ENCODE assay signal across 7 cellular contexts in genomic region chr6:2634151-2634964, GRCh38.
DNase-seq lines count a peak whose midpoint lies in the region; ATAC-seq, FAIRE-seq and TF ChIP-seq lines count a peak whose summit lies in the region.

No MANE protein-coding gene starts in this region.

- H3K4me1 ChIP-seq in colonic mucosa, result no peaks in the 10 kb centered on the region

- H3K27ac ChIP-seq in colonic mucosa, result no peak overlapping the region

- H3K36me3 ChIP-seq in colonic mucosa, result no peaks in the 10 kb centered on the region

- peak overlapping the region; percentile 46 for H3K4me3 ChIP-seq in colonic mucosa

- ATAC-seq in HG03175 (IDR thresholded peaks at IDR 0.05; ENCODE audit: unreplicated experiment), result peak; percentile 76
- ATAC-seq in left colon, result peak; percentile 98

- no peaks in the 10 kb centered on the region for H3K9me3 ChIP-seq in colonic mucosa

- TF ChIP-seq POLR2A in GM12891 (IDR thresholded peaks at IDR 0.05; ENCODE audit: low read depth, low read length), result no peak

- DNase-seq in GM12891 (ENCODE audit: insufficient read length, low spot score), result peak; percentile 86
- peak; percentile 43 for DNase-seq in NCI-H446 treated with DMSO at 0.1 percent for 48 hours (lab: John Stamatoyannopoulos, UW)
- DNase-seq in activated CD4-positive, alpha-beta T cell treated with anti-CD3 and anti-CD28 coated beads for 4 hours, result peak; percentile 75 to 85
- peak; percentile 88 for DNase-seq in colonic mucosa
- peak; percentile 68 to 88 for DNase-seq in left colon
- DNase-seq in stimulated activated CD4-positive, alpha-beta T cell treated with anti-CD3 and anti-CD28 coated beads, Interleukin-1b, Interleukin-23, amount 100 ng/mL, for 1 hour (ENCODE audit: low read depth in 2 of 2), result peak; percentile 56 to 84

- TF ChIP-seq CTCF in colonic mucosa (IDR thresholded peaks at IDR 0.05), result peak; percentile 99

- peak overlapping the region in 1 of 2 donors; percentile 47 for H3K9ac ChIP-seq in colonic mucosa (ENCODE audit: low read depth in 2 of 2, low read length in 2 of 2)

- intact Hi-C loops in colonic mucosa (cut with DNase I) (loop anchor here (10.0 kb wide), 2 partner anchors 180 to 280 kb away; no protein-coding TSS in a partner anchor), left colon (cut with DNase I, micrococcal nuclease) (loop anchor here in 1 of 2 donors (10.0 kb wide), 1 partner anchor 1030 kb away; the partner anchor contains the start of gene FOXC1)

- peak; percentile 82 for FAIRE-seq in GM12891 (lab: Jason Lieb, UNC)

- no peaks in the 10 kb centered on the region for H3K27me3 ChIP-seq in colonic mucosa

TF ChIP-seq in GM12891, 5 proteins besides CTCF, POLR2A, EP300 and RAD21:
- TF ChIP-seq POU2F2 (IDR thresholded peaks at IDR 0.05; ENCODE audit: low read depth, low read length) (peak; percentile 15; the same call in 1 of the 2 replicates), PAX5 (IDR thresholded peaks at IDR 0.05; ENCODE audit: insufficient read depth, low read length, severe bottlenecking) (no peak)
TF ChIP-seq in GM12891: peak in this region for 1.
